In the genomic region with DNA sequence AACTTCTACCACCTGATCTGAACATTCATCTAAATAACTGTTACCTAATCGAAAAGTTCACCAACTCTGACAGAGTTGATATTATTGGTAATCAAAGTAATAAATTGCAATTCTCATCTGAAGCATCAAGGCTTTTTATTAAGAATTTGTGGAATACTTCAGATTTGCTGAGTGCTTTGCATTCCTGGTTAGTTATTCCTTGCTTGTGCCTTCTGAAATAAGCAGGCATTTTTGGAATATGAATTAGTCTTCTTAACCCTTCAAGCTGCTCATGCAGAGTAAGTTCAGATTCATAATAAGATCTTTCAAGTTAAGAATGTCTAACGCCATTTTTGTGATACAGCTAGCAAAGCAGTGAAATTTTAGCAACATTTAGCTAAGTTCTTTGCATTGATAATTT, we compare ENCODE assay signal across 24 cellular contexts.
A peak's percentile ranks its signal among the peaks of the same experiment; 100 is the strongest.
DNase-seq lines count a peak whose midpoint lies in the region; ATAC-seq and TF ChIP-seq lines count a peak whose summit lies in the region.
"Had no signal": no experiment of that assay in that cellular context is flagged by ENCODE, and none has a peak within 500 bp of the region (broad histone marks: within the 10 kb centered on the region; RNA-seq: fewer than 3 reads in every experiment).

No MANE protein-coding gene starts in this region.

- H3K36me3 Mint-ChIP-seq in progenitor cell of endocrine pancreas (ENCODE audit: insufficient read depth): peaks cover 12% of the 10 kb centered on the region

- peaks cover 30% of the 10 kb centered on the region for H3K36me3 ChIP-seq in GM23248 (ENCODE audit: low read depth)

- no peaks in the 10 kb centered on the region for H4K20me1 ChIP-seq in GM23248 (ENCODE audit: insufficient read depth)

- no peaks in the 10 kb centered on the region for H3K79me2 ChIP-seq in GM23248 (ENCODE audit: insufficient read depth)

- no peak overlapping the region for H3K4me3 ChIP-seq in GM23248
- H3K4me3 ChIP-seq: PC-9 had no signal

- H3K9ac ChIP-seq in GM23248: no peak overlapping the region
- H3K9ac ChIP-seq: KMS-11 had no signal

- no peak for TF ChIP-seq CTCF in progenitor cell of endocrine pancreas (IDR thresholded peaks at IDR 0.05; ENCODE audit: unreplicated experiment)

- H3K9me2 ChIP-seq in GM23248 (ENCODE audit: insufficient read depth): no peaks in the 10 kb centered on the region

- no peaks in the 10 kb centered on the region for H3K9me3 ChIP-seq in GM23248 (ENCODE audit: low read depth)
- H3K9me3 ChIP-seq: Caco-2 had no signal

- in situ Hi-C loops in GM23248 (cut with MboI): no loop called here

- no peaks in the 10 kb centered on the region for H3K27me3 ChIP-seq in GM23248 (replicated peaks; ENCODE audit: insufficient read depth)

- no peaks in the 10 kb centered on the region for H3K9me3 Mint-ChIP-seq in progenitor cell of endocrine pancreas (ENCODE audit: low read depth)

- H3K27ac ChIP-seq in GM23248: no peak overlapping the region
- H3K27ac ChIP-seq: KMS-11, PC-9 had no signal

- no peak for ATAC-seq in GM21528 (IDR thresholded peaks at IDR 0.05; ENCODE audit: low FRiP score, unreplicated experiment)
- ATAC-seq: CD8-positive, alpha-beta T cell had no signal

- DNase-seq in AG08396 (ENCODE audit: low spot score): peak; percentile 5
- peak; percentile 34 for DNase-seq in GM23248
- peak; percentile 27 for DNase-seq in astrocyte of the hippocampus (ENCODE audit: low read depth, low spot score)
- DNase-seq in iris pigment epithelial cell (ENCODE audit: low read depth): peak; percentile 36
- no peak for DNase-seq in KG1 (lab: John Stamatoyannopoulos, UW)
- DNase-seq in progenitor cell of endocrine pancreas (ENCODE audit: low spot score, unreplicated experiment): no peak
- DNase-seq in CD1c-positive myeloid dendritic cell (ENCODE audit: extremely low spot score): no peak
- DNase-seq: 8988T; ACHN; C1 segment of cervical spinal cord; Caco-2; CD8-positive, alpha-beta T cell; H7; MM.1S; NCI-H1417; NCI-H1694; NCI-H2029 treated with DMSO at 0.1 percent for 48 hours; NCI-H2227 treated with DMSO at 0.1 percent for 48 hours; NCI-H526 treated with DMSO at 0.1 percent for 48 hours; PC-9; Right ventricle myocardium superior; RPMI8226 had no signal

- H3K27ac Mint-ChIP-seq in progenitor cell of endocrine pancreas: no peak overlapping the region
- H3K27ac Mint-ChIP-seq: CD8-positive, alpha-beta T cell had no signal

- peaks cover 10% of the 10 kb centered on the region; the same call in 1 of the 2 replicates for H3F3A ChIP-seq in GM23248 (ENCODE audit: insufficient read depth)

- no peaks in the 10 kb centered on the region for H3K4me1 Mint-ChIP-seq in progenitor cell of endocrine pancreas (ENCODE audit: low read depth)

- H3K4me1 ChIP-seq in GM23248 (ENCODE audit: insufficient read depth): peaks cover 28% of the 10 kb centered on the region
- H3K4me1 ChIP-seq: Caco-2 had no signal

- no peaks in the 10 kb centered on the region for H3K27me3 Mint-ChIP-seq in progenitor cell of endocrine pancreas

- H3K4me3 Mint-ChIP-seq in progenitor cell of endocrine pancreas (ENCODE audit: low read depth): no peak overlapping the region
- H3K4me3 Mint-ChIP-seq: CD8-positive, alpha-beta T cell had no signal

- peak overlapping the region; percentile 4; the same call in 1 of the 2 replicates for H2AFZ ChIP-seq in GM23248
- H2AFZ ChIP-seq: PC-9 had no signal

- WGBS in GM23248 (ENCODE audit: low coverage in 1 of 2, low lambda C conversion rate in 2 of 2, missing lambda C conversion rate in 2 of 2), 2 experiments: 93% methylated on average over 2 of the region's 2 CpGs

- H3K4me2 ChIP-seq in GM23248 (ENCODE audit: unreplicated experiment): peak overlapping the region; percentile 5
- H3K4me2 ChIP-seq: KMS-11, PC-9 had no signal

Comparison
In these comparisons a context has a peak if more than half of its experiments do, and no peak if none do; other contexts are left out.
1. DNase-seq: peak in AG08396 (single experiment), GM23248 (single experiment), astrocyte of the hippocampus (single experiment) and iris pigment epithelial cell (single experiment); none in KG1 (single experiment), progenitor cell of endocrine pancreas (single experiment) and CD1c-positive myeloid dendritic cell (single experiment).